In the genomic region with DNA sequence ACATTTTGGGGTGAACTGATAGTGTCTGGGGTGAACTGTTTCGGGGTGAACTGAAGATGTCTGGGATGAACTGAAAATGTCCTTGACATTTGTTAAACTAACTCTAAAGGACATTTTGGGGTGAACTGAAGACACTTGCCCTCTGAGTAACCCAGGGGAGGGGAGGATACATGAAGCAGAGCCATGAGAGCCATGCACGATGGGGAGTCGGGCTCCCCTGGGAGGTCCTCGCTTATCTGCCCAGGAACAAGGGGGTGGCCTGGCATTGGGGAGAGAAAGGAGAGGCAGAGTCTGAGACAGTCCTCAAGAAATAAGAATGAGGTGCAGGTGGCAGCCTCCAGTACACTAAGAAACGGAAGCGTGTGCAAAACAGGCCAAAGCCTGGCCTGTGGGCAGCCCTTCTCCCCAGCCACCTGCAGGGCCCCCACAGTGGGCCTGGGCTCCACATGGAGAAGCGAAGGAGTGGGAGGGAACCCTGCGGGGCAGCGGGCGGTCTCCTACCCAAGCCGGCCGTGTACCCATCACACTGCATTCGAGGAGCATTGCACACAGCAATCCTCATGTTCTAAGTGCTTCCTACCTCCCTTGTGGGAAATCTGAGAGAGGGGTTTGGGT, we compare ENCODE assay signal across 1 cellular context.
TF ChIP-seq lines count a peak whose summit lies in the region.

No MANE protein-coding gene starts in this region.

TF ChIP-seq in GM23338, 12 proteins besides CTCF, POLR2A, EP300 and RAD21 (continued from another document):
- TF ChIP-seq ZNF462 (CRISPR knock-in tag; IDR thresholded peaks at IDR 0.05), result no peak
- no peak for TF ChIP-seq ZNF114 (CRISPR knock-in tag; IDR thresholded peaks at IDR 0.05)
- TF ChIP-seq ZNF331 (CRISPR knock-in tag; IDR thresholded peaks at IDR 0.05; ENCODE audit: low read depth), result no peak
- TF ChIP-seq ETS1 (IDR thresholded peaks at IDR 0.05), result no peak
- no peak for TF ChIP-seq POLR2AphosphoS5 (IDR thresholded peaks at IDR 0.05; ENCODE audit: low read depth)
- TF ChIP-seq JUNB (IDR thresholded peaks at IDR 0.05; ENCODE audit: unreplicated experiment), result no peak
- no peak for TF ChIP-seq EZH2 (IDR thresholded peaks at IDR 0.05; ENCODE audit: low read depth, unreplicated experiment)
- TF ChIP-seq, protein P1, sequence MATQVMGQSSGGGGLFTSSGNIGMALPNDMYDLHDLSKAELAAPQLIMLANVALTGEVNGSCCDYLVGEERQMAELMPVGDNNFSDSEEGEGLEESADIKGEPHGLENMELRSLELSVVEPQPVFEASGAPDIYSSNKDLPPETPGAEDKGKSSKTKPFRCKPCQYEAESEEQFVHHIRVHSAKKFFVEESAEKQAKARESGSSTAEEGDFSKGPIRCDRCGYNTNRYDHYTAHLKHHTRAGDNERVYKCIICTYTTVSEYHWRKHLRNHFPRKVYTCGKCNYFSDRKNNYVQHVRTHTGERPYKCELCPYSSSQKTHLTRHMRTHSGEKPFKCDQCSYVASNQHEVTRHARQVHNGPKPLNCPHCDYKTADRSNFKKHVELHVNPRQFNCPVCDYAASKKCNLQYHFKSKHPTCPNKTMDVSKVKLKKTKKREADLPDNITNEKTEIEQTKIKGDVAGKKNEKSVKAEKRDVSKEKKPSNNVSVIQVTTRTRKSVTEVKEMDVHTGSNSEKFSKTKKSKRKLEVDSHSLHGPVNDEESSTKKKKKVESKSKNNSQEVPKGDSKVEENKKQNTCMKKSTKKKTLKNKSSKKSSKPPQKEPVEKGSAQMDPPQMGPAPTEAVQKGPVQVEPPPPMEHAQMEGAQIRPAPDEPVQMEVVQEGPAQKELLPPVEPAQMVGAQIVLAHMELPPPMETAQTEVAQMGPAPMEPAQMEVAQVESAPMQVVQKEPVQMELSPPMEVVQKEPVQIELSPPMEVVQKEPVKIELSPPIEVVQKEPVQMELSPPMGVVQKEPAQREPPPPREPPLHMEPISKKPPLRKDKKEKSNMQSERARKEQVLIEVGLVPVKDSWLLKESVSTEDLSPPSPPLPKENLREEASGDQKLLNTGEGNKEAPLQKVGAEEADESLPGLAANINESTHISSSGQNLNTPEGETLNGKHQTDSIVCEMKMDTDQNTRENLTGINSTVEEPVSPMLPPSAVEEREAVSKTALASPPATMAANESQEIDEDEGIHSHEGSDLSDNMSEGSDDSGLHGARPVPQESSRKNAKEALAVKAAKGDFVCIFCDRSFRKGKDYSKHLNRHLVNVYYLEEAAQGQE (IDR thresholded peaks at IDR 0.05; ENCODE audit: unreplicated experiment), result no peak
- TF ChIP-seq NANOG (IDR thresholded peaks at IDR 0.05; ENCODE audit: borderline replicate concordance), result no peak
